ENCODE assay signal across 1 cellular context in genomic region chr7:86454753-86455152, GRCh38.
TF ChIP-seq lines count a peak whose summit lies in the region.

No MANE protein-coding gene starts in this region.

TF ChIP-seq in GM23338, 12 proteins besides CTCF, POLR2A, EP300 and RAD21 (continued from another document):
- TF ChIP-seq, protein P1, sequence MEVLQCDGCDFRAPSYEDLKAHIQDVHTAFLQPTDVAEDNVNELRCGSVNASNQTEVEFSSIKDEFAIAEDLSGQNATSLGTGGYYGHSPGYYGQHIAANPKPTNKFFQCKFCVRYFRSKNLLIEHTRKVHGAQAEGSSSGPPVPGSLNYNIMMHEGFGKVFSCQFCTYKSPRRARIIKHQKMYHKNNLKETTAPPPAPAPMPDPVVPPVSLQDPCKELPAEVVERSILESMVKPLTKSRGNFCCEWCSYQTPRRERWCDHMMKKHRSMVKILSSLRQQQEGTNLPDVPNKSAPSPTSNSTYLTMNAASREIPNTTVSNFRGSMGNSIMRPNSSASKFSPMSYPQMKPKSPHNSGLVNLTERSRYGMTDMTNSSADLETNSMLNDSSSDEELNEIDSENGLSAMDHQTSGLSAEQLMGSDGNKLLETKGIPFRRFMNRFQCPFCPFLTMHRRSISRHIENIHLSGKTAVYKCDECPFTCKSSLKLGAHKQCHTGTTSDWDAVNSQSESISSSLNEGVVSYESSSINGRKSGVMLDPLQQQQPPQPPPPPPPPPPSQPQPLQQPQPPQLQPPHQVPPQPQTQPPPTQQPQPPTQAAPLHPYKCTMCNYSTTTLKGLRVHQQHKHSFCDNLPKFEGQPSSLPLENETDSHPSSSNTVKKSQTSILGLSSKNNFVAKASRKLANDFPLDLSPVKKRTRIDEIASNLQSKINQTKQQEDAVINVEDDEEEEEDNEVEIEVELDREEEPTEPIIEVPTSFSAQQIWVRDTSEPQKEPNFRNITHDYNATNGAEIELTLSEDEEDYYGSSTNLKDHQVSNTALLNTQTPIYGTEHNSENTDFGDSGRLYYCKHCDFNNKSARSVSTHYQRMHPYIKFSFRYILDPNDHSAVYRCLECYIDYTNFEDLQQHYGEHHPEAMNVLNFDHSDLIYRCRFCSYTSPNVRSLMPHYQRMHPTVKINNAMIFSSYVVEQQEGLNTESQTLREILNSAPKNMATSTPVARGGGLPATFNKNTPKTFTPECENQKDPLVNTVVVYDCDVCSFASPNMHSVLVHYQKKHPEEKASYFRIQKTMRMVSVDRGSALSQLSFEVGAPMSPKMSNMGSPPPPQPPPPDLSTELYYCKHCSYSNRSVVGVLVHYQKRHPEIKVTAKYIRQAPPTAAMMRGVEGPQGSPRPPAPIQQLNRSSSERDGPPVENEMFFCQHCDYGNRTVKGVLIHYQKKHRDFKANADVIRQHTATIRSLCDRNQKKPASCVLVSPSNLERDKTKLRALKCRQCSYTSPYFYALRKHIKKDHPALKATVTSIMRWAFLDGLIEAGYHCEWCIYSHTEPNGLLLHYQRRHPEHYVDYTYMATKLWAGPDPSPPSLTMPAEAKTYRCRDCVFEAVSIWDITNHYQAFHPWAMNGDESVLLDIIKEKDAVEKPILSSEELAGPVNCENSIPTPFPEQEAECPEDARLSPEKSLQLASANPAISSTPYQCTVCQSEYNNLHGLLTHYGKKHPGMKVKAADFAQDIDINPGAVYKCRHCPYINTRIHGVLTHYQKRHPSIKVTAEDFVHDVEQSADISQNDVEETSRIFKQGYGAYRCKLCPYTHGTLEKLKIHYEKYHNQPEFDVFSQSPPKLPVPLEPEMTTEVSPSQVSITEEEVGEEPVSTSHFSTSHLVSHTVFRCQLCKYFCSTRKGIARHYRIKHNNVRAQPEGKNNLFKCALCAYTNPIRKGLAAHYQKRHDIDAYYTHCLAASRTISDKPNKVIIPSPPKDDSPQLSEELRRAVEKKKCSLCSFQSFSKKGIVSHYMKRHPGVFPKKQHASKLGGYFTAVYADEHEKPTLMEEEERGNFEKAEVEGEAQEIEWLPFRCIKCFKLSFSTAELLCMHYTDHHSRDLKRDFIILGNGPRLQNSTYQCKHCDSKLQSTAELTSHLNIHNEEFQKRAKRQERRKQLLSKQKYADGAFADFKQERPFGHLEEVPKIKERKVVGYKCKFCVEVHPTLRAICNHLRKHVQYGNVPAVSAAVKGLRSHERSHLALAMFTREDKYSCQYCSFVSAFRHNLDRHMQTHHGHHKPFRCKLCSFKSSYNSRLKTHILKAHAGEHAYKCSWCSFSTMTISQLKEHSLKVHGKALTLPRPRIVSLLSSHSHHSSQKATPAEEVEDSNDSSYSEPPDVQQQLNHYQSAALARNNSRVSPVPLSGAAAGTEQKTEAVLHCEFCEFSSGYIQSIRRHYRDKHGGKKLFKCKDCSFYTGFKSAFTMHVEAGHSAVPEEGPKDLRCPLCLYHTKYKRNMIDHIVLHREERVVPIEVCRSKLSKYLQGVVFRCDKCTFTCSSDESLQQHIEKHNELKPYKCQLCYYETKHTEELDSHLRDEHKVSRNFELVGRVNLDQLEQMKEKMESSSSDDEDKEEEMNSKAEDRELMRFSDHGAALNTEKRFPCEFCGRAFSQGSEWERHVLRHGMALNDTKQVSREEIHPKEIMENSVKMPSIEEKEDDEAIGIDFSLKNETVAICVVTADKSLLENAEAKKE (CRISPR knock-in tag; IDR thresholded peaks at IDR 0.05) = no peak
- TF ChIP-seq POLR2AphosphoS5 (IDR thresholded peaks at IDR 0.05; ENCODE audit: low read depth) (no peak), STAT1 (IDR thresholded peaks at IDR 0.05; ENCODE audit: unreplicated experiment) (no peak), ZNF114 (CRISPR knock-in tag; IDR thresholded peaks at IDR 0.05) (no peak), ZNF331 (CRISPR knock-in tag; IDR thresholded peaks at IDR 0.05; ENCODE audit: low read depth) (no peak), EZH2phosphoT487 (IDR thresholded peaks at IDR 0.05; ENCODE audit: unreplicated experiment) (no peak), NANOG (IDR thresholded peaks at IDR 0.05; ENCODE audit: borderline replicate concordance) (no peak)
- TF ChIP-seq, protein P2, sequence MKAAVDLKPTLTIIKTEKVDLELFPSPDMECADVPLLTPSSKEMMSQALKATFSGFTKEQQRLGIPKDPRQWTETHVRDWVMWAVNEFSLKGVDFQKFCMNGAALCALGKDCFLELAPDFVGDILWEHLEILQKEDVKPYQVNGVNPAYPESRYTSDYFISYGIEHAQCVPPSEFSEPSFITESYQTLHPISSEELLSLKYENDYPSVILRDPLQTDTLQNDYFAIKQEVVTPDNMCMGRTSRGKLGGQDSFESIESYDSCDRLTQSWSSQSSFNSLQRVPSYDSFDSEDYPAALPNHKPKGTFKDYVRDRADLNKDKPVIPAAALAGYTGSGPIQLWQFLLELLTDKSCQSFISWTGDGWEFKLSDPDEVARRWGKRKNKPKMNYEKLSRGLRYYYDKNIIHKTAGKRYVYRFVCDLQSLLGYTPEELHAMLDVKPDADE (IDR thresholded peaks at IDR 0.05) = no peak
- TF ChIP-seq, protein P3, sequence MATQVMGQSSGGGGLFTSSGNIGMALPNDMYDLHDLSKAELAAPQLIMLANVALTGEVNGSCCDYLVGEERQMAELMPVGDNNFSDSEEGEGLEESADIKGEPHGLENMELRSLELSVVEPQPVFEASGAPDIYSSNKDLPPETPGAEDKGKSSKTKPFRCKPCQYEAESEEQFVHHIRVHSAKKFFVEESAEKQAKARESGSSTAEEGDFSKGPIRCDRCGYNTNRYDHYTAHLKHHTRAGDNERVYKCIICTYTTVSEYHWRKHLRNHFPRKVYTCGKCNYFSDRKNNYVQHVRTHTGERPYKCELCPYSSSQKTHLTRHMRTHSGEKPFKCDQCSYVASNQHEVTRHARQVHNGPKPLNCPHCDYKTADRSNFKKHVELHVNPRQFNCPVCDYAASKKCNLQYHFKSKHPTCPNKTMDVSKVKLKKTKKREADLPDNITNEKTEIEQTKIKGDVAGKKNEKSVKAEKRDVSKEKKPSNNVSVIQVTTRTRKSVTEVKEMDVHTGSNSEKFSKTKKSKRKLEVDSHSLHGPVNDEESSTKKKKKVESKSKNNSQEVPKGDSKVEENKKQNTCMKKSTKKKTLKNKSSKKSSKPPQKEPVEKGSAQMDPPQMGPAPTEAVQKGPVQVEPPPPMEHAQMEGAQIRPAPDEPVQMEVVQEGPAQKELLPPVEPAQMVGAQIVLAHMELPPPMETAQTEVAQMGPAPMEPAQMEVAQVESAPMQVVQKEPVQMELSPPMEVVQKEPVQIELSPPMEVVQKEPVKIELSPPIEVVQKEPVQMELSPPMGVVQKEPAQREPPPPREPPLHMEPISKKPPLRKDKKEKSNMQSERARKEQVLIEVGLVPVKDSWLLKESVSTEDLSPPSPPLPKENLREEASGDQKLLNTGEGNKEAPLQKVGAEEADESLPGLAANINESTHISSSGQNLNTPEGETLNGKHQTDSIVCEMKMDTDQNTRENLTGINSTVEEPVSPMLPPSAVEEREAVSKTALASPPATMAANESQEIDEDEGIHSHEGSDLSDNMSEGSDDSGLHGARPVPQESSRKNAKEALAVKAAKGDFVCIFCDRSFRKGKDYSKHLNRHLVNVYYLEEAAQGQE (IDR thresholded peaks at IDR 0.05; ENCODE audit: unreplicated experiment) = no peak
